ENCODE assay signal across 17 cellular contexts in the genomic region with DNA sequence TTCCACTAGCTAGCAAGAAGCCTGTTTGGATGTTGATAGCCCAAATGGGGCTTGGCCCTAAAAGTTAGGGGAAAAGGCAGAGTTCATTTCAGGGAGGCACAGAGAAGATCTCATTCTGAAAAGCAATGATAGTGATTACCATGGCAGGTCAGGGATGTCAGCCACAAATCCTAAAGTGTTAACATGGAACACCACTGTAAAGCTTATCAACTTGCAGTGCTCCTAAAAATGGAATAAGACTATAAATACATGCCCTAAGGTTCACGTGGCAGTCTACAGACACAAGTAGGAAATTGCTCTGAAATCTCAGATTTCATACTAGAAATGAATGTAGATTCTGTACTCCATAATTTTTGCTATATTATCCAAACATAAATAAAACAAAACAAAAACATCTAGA.
"Had no signal": no experiment of that assay in that cellular context is flagged by ENCODE, and none has a peak within 500 bp of the region (broad histone marks: within the 10 kb centered on the region; RNA-seq: fewer than 3 reads in every experiment).

No MANE protein-coding gene starts in this region.

- H3K27me3 ChIP-seq: dorsolateral prefrontal cortex, left lung, suprapubic skin, thyroid gland had no signal

- H3K4me1 ChIP-seq: left lung, psoas muscle, thyroid gland had no signal

- DNase-seq: cortex of kidney; dorsolateral prefrontal cortex; effector CD8-positive, alpha-beta T cell; islet precursor cell; left lung; mesenchymal stem cell; midbrain; psoas muscle; retina; stimulated activated CD4-positive, alpha-beta T cell treated with anti-CD3 and anti-CD28 coated beads, Interleukin-2, amount 100 ng/mL, for 48 hours; stimulated activated naive CD8-positive, alpha-beta T cell treated with anti-CD3 and anti-CD28 coated beads, Interleukin-15, Interleukin-2, amounts not matched to agents 100 U/mL and 50 U/mL, for 24 hours; thyroid gland had no signal

- H3K4me3 ChIP-seq: dorsolateral prefrontal cortex, left lung, lung, psoas muscle, smooth muscle cell, suprapubic skin, thyroid gland had no signal

- H3K9me3 ChIP-seq: left lung, psoas muscle, suprapubic skin, thyroid gland had no signal

- H3K27ac ChIP-seq: dorsolateral prefrontal cortex, left lung, psoas muscle, suprapubic skin, thyroid gland had no signal

- ATAC-seq: esophagus mucosa; left lung; natural killer cell treated with Interleukin-12 subunit alpha and Interleukin-12 subunit beta and Interleukin-15 and Interleukin-18, amount 100 ng/mL, for 72 hours; psoas muscle; stimulated activated naive CD8-positive, alpha-beta T cell treated with anti-CD3 and anti-CD28 coated beads, Interleukin-15, Interleukin-2, amounts not matched to agents 100 U/mL and 50 U/mL, for 24 hours had no signal

- H3K36me3 ChIP-seq: left lung, suprapubic skin, thyroid gland had no signal

- H3K4me2 ChIP-seq: smooth muscle cell had no signal
